ENCODE assay signal across 1 cellular context in genomic region chr14:21071225-21072041, GRCh38.
TF ChIP-seq lines count a peak whose summit lies in the region.

No MANE protein-coding gene starts in this region.

TF ChIP-seq in HepG2, 621 proteins besides CTCF, POLR2A, EP300 and RAD21 (continued from another document and continues in another):
- peak; percentile 58; the same call in 1 of the 2 replicates for TF ChIP-seq ZBTB2 (CRISPR knock-in tag; IDR thresholded peaks at IDR 0.05; ENCODE audit: low read depth)
- TF ChIP-seq, protein P1, sequence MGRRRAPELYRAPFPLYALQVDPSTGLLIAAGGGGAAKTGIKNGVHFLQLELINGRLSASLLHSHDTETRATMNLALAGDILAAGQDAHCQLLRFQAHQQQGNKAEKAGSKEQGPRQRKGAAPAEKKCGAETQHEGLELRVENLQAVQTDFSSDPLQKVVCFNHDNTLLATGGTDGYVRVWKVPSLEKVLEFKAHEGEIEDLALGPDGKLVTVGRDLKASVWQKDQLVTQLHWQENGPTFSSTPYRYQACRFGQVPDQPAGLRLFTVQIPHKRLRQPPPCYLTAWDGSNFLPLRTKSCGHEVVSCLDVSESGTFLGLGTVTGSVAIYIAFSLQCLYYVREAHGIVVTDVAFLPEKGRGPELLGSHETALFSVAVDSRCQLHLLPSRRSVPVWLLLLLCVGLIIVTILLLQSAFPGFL (CRISPR knock-in tag; IDR thresholded peaks at IDR 0.05) = no peak
- TF ChIP-seq RORA (CRISPR knock-in tag; IDR thresholded peaks at IDR 0.05) = no peak
- TF ChIP-seq, protein P2, sequence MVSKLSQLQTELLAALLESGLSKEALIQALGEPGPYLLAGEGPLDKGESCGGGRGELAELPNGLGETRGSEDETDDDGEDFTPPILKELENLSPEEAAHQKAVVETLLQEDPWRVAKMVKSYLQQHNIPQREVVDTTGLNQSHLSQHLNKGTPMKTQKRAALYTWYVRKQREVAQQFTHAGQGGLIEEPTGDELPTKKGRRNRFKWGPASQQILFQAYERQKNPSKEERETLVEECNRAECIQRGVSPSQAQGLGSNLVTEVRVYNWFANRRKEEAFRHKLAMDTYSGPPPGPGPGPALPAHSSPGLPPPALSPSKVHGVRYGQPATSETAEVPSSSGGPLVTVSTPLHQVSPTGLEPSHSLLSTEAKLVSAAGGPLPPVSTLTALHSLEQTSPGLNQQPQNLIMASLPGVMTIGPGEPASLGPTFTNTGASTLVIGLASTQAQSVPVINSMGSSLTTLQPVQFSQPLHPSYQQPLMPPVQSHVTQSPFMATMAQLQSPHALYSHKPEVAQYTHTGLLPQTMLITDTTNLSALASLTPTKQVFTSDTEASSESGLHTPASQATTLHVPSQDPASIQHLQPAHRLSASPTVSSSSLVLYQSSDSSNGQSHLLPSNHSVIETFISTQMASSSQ (IDR thresholded peaks at IDR 0.05; ENCODE audit: low read depth) = no peak
- TF ChIP-seq, protein P2 (CRISPR knock-in tag; IDR thresholded peaks at IDR 0.05; ENCODE audit: borderline replicate concordance) = no peak
- peak; percentile 57; the same call in 1 of the 2 replicates for TF ChIP-seq PATZ1 (CRISPR knock-in tag; IDR thresholded peaks at IDR 0.05)
- peak; percentile 52 for TF ChIP-seq RBFOX2 (IDR thresholded peaks at IDR 0.05; ENCODE audit: low read depth, low read length)
- peak; percentile 17; the same call in 1 of the 2 replicates for TF ChIP-seq MEF2D (CRISPR knock-in tag; IDR thresholded peaks at IDR 0.05)
- no peak for TF ChIP-seq ZNF747 (CRISPR knock-in tag; IDR thresholded peaks at IDR 0.05; ENCODE audit: borderline replicate concordance)
- TF ChIP-seq ZNF446 (CRISPR knock-in tag; IDR thresholded peaks at IDR 0.05) = no peak
- TF ChIP-seq HBP1 (CRISPR knock-in tag; IDR thresholded peaks at IDR 0.05; ENCODE audit: low read depth) = peak; percentile 37; the same call in 1 of the 2 replicates
- peak; percentile 38; the same call in 1 of the 2 replicates for TF ChIP-seq KLF6 (CRISPR knock-in tag; IDR thresholded peaks at IDR 0.05)
- no peak for TF ChIP-seq ZNF17 (CRISPR knock-in tag; IDR thresholded peaks at IDR 0.05)
- peak; percentile 48; the same call in 1 of the 2 replicates for TF ChIP-seq ZNF709 (CRISPR knock-in tag; IDR thresholded peaks at IDR 0.05)
- TF ChIP-seq ZNF501 (CRISPR knock-in tag; IDR thresholded peaks at IDR 0.05) = no peak
- TF ChIP-seq ZNF451 (CRISPR knock-in tag; IDR thresholded peaks at IDR 0.05) = 0 out of 2 replicates have a peak, but pooled peaks have one; percentile 48
- peak; percentile 66 for TF ChIP-seq ZBTB38 (CRISPR knock-in tag; IDR thresholded peaks at IDR 0.05)
- TF ChIP-seq ZFX (CRISPR knock-in tag; IDR thresholded peaks at IDR 0.05; ENCODE audit: low read depth) = peak; percentile 7; the same call in 1 of the 2 replicates
- no peak for TF ChIP-seq HIVEP1 (CRISPR knock-in tag; IDR thresholded peaks at IDR 0.05)
- no peak for TF ChIP-seq ZNF10 (CRISPR knock-in tag; IDR thresholded peaks at IDR 0.05; ENCODE audit: borderline replicate concordance, low read depth)
- no peak for TF ChIP-seq FOXC1 (CRISPR knock-in tag; IDR thresholded peaks at IDR 0.05; ENCODE audit: borderline replicate concordance)
- peak; percentile 23; the same call in 1 of the 2 replicates for TF ChIP-seq TFDP1 (CRISPR knock-in tag; IDR thresholded peaks at IDR 0.05; ENCODE audit: borderline replicate concordance)
- TF ChIP-seq, protein P3, sequence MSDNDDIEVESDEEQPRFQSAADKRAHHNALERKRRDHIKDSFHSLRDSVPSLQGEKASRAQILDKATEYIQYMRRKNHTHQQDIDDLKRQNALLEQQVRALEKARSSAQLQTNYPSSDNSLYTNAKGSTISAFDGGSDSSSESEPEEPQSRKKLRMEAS (IDR thresholded peaks at IDR 0.05) = peak; percentile 9; the same call in 1 of the 2 replicates
- TF ChIP-seq HES4 (CRISPR knock-in tag; IDR thresholded peaks at IDR 0.05; ENCODE audit: borderline replicate concordance) = peak; percentile 56; the same call in 1 of the 2 replicates
- TF ChIP-seq TCF7 (IDR thresholded peaks at IDR 0.05; ENCODE audit: low read depth) = no peak
- no peak for TF ChIP-seq ZSCAN31 (CRISPR knock-in tag; IDR thresholded peaks at IDR 0.05; ENCODE audit: low read depth)
- 0 out of 2 replicates have a peak, but pooled peaks have one; percentile 13 for TF ChIP-seq RCOR2 (CRISPR knock-in tag; IDR thresholded peaks at IDR 0.05)
- TF ChIP-seq HNRNPK (IDR thresholded peaks at IDR 0.05; ENCODE audit: low read depth, low read length, poor library complexity, severe bottlenecking) = no peak
- no peak for TF ChIP-seq TP53 (CRISPR knock-in tag; conservative IDR thresholded peaks at IDR 0.05)
- TF ChIP-seq RARG (CRISPR knock-in tag; IDR thresholded peaks at IDR 0.05; ENCODE audit: low read depth) = no peak
- peak; percentile 68; the same call in 1 of the 2 replicates for TF ChIP-seq SPEN (CRISPR knock-in tag; IDR thresholded peaks at IDR 0.05; ENCODE audit: low read depth)
- 0 out of 2 replicates have a peak, but pooled peaks have one; percentile 32 for TF ChIP-seq ZMYM2 (CRISPR knock-in tag; IDR thresholded peaks at IDR 0.05)
- TF ChIP-seq ARNT (IDR thresholded peaks at IDR 0.05) = no peak
- TF ChIP-seq, protein P4, sequence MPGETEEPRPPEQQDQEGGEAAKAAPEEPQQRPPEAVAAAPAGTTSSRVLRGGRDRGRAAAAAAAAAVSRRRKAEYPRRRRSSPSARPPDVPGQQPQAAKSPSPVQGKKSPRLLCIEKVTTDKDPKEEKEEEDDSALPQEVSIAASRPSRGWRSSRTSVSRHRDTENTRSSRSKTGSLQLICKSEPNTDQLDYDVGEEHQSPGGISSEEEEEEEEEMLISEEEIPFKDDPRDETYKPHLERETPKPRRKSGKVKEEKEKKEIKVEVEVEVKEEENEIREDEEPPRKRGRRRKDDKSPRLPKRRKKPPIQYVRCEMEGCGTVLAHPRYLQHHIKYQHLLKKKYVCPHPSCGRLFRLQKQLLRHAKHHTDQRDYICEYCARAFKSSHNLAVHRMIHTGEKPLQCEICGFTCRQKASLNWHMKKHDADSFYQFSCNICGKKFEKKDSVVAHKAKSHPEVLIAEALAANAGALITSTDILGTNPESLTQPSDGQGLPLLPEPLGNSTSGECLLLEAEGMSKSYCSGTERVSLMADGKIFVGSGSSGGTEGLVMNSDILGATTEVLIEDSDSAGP (CRISPR knock-in tag; IDR thresholded peaks at IDR 0.05; ENCODE audit: borderline replicate concordance) = peak; percentile 74
- no peak for TF ChIP-seq ATF1 (CRISPR knock-in tag; IDR thresholded peaks at IDR 0.05)
- TF ChIP-seq TAF15 (IDR thresholded peaks at IDR 0.05; ENCODE audit: low read depth, low read length, poor library complexity, severe bottlenecking) = no peak
- TF ChIP-seq ZNF615 (CRISPR knock-in tag; IDR thresholded peaks at IDR 0.05; ENCODE audit: borderline replicate concordance) = no peak
- TF ChIP-seq ZNF280B (CRISPR knock-in tag; IDR thresholded peaks at IDR 0.05; ENCODE audit: borderline replicate concordance) = peak; percentile 87
- no peak for TF ChIP-seq SNAPC2 (CRISPR knock-in tag; IDR thresholded peaks at IDR 0.05)
- no peak for TF ChIP-seq MED8 (CRISPR knock-in tag; IDR thresholded peaks at IDR 0.05; ENCODE audit: insufficient replicate concordance)
- TF ChIP-seq SRY (CRISPR knock-in tag; IDR thresholded peaks at IDR 0.05) = 0 out of 2 replicates have a peak, but pooled peaks have one; percentile 10
- TF ChIP-seq PHF5A (CRISPR knock-in tag; IDR thresholded peaks at IDR 0.05; ENCODE audit: low read depth, unreplicated experiment) = no peak
- TF ChIP-seq ZNF598 (CRISPR knock-in tag; IDR thresholded peaks at IDR 0.05; ENCODE audit: borderline replicate concordance) = no peak
- no peak for TF ChIP-seq HOMEZ (CRISPR knock-in tag; IDR thresholded peaks at IDR 0.05; ENCODE audit: low read depth)
- no peak for TF ChIP-seq ZFP36 (IDR thresholded peaks at IDR 0.05; ENCODE audit: borderline replicate concordance, low read depth, low read length, partially characterized antibody)
- no peak for TF ChIP-seq NR2F6 (IDR thresholded peaks at IDR 0.05)
- TF ChIP-seq NR2F6 (CRISPR knock-in tag; IDR thresholded peaks at IDR 0.05) = peak; percentile 7; the same call in 1 of the 2 replicates
